10 cellular contexts compared by ENCODE assay signal in the genomic region with DNA sequence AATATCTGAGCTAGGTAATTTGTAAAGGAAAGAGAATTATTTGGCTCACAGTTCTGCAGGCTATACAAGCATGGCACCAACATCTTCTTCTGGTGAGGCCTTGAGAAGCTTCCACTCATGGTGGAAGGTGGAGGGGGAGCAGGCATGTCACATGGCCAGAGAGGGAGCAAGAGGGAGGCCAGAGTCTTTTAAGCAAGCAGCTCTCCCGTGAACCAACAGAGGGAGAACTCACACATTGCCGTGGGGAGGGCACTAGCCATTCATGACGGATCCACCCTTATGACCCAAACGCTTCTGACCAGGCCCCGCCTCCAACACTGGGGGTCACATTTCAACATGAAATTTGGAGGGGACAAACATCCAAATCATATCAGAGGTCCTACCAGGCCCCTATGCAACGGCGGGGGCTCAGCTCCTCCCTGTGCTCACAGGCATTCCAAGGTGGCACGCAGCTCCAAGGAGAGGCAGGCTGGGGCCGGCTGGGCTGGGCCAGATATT. TPM values are rescaled to one million over a fixed set of nuclear protein-coding genes. Genes with fewer than 3 reads are reported as not detected.
DNase-seq lines count a peak whose midpoint lies in the region; ATAC-seq and TF ChIP-seq lines count a peak whose summit lies in the region.
"Had no signal": no experiment of that assay in that cellular context is flagged by ENCODE, and none has a peak within 500 bp of the region (broad histone marks: within the 10 kb centered on the region; RNA-seq: fewer than 3 reads in every experiment).

No MANE protein-coding gene starts in this region.

- DNase-seq in GM23338 (ENCODE audit: low spot score) (peak; percentile 74), esophagus muscularis mucosa (ENCODE audit: extremely low spot score) (no peak), psoas muscle (no peak), occipital lobe (lab: John Stamatoyannopoulos, UW) (no peak), NCI-H748 (lab: John Stamatoyannopoulos, UW; ENCODE audit: unreplicated experiment) (no peak), NCI-H774 (lab: John Stamatoyannopoulos, UW) (no peak)
- DNase-seq in CD4-positive, alpha-beta T cell: no peak
- DNase-seq: activated naive CD4-positive, alpha-beta T cell treated with Interleukin-2 at 50 U/mL for 16 hours; stimulated activated CD4-positive, alpha-beta T cell treated with anti-CD3 and anti-CD28 coated beads, Interleukin-1b, Interleukin-23, amount 100 ng/mL, for 48 hours had no signal

- no peak overlapping the region for H3K27ac Mint-ChIP-seq in GM23338
- no peak overlapping the region for H3K27ac Mint-ChIP-seq in CD4-positive, alpha-beta T cell

- H3K4me2 ChIP-seq in GM23338 (no peak overlapping the region), OCI-LY3 (ENCODE audit: low read length) (no peak overlapping the region)

- H3K27ac ChIP-seq in GM23338 (ENCODE audit: low read depth) (no peak overlapping the region), OCI-LY3 (ENCODE audit: low read length) (no peak overlapping the region; the same call in 1 of the 2 replicates), esophagus muscularis mucosa (replicated peaks in 1 of 4) (peak overlapping the region in 1 of 4 donors; percentile 10), psoas muscle (no peak overlapping the region)
- no peak overlapping the region for H3K27ac ChIP-seq in CD4-positive, alpha-beta T cell (ENCODE audit: low read depth, low read length)

- H4K20me1 ChIP-seq in GM23338 (replicated peaks; ENCODE audit: insufficient read depth) (no peaks in the 10 kb centered on the region), OCI-LY3 (ENCODE audit: insufficient read depth, low read length) (no peaks in the 10 kb centered on the region)

- H3K27me3 Mint-ChIP-seq in GM23338 (ENCODE audit: insufficient read depth, low read depth, poor library complexity): peaks cover 52% of the 10 kb centered on the region
- peaks cover 61% of the 10 kb centered on the region for H3K27me3 Mint-ChIP-seq in CD4-positive, alpha-beta T cell

- intact Hi-C loops in esophagus muscularis mucosa (cut with DNase I): loop anchor here (2.0 to 5.0 kb wide), 2 partner anchors 40 to 92 kb away; no protein-coding TSS in a partner anchor
- intact Hi-C loops in psoas muscle (cut with DNase I): no loop called here
- intact Hi-C loops in CD4-positive, alpha-beta T cell (cut with DNase I, micrococcal nuclease): no loop called here

- CTCF ChIA-PET in CD4-positive, alpha-beta T cell (lab: Charles Lee): no interaction called here

- H3K36me3 Mint-ChIP-seq in GM23338 (ENCODE audit: low read depth): peaks cover 3% of the 10 kb centered on the region; the same call in 2 of the 3 replicates
- no peaks in the 10 kb centered on the region for H3K36me3 Mint-ChIP-seq in CD4-positive, alpha-beta T cell (ENCODE audit: low read depth)

- POLR2A ChIA-PET in CD4-positive, alpha-beta T cell (lab: Charles Lee): no interaction called here

- H3F3A ChIP-seq in GM23338 (replicated peaks; ENCODE audit: low read depth): no peaks in the 10 kb centered on the region

- no peaks in the 10 kb centered on the region for H3K9me2 ChIP-seq in GM23338 (ENCODE audit: insufficient read depth)

- H3K27me3 ChIP-seq in GM23338 (ENCODE audit: insufficient read depth) (peaks cover 38% of the 10 kb centered on the region), OCI-LY3 (ENCODE audit: low read depth, low read length) (no peaks in the 10 kb centered on the region), esophagus muscularis mucosa (peaks cover 0 to 13% (median 0%) of the 10 kb centered on the region in 4 donors), psoas muscle (ENCODE audit: insufficient read depth in 3 of 3, low read length in 2 of 3) (peaks cover 0 to 12% (median 4%) of the 10 kb centered on the region in 3 donors)
- peaks cover 46% of the 10 kb centered on the region for H3K27me3 ChIP-seq in CD4-positive, alpha-beta T cell (ENCODE audit: control insufficient read depth, insufficient read depth, low read length)

- peaks cover 22% of the 10 kb centered on the region for H3K4me1 Mint-ChIP-seq in GM23338
- H3K4me1 Mint-ChIP-seq in CD4-positive, alpha-beta T cell (ENCODE audit: low read depth): peaks cover 9% of the 10 kb centered on the region

- H2AFZ ChIP-seq in GM23338: peak overlapping the region; percentile 95
- peak overlapping the region; percentile 44; the same call in 1 of the 2 replicates for H2AFZ ChIP-seq in OCI-LY3 (ENCODE audit: low read depth, low read length)

- H3K9me3 Mint-ChIP-seq in GM23338: peaks cover 2% of the 10 kb centered on the region; the same call in 1 of the 3 replicates
- no peaks in the 10 kb centered on the region for H3K9me3 Mint-ChIP-seq in CD4-positive, alpha-beta T cell

- TF ChIP-seq CTCF in GM23338 (conservative IDR thresholded peaks at IDR 0.05; ENCODE audit: low read depth in 2 of 2): peak; percentile 40 to 57; a peak in 3 of 4 replicates
- TF ChIP-seq CTCF in OCI-LY3 (IDR thresholded peaks at IDR 0.05; ENCODE audit: low read depth, low read length): peak; percentile 35
- TF ChIP-seq CTCF in esophagus muscularis mucosa (IDR thresholded peaks at IDR 0.05): peak in 2 of 3 experiments; percentile 15 to 37
- peak; percentile 10 for TF ChIP-seq CTCF in psoas muscle (IDR thresholded peaks at IDR 0.05)
- no peak for TF ChIP-seq CTCF in CD4-positive, alpha-beta T cell (IDR thresholded peaks at IDR 0.05)

- no peak overlapping the region for H3K9ac ChIP-seq in OCI-LY3 (ENCODE audit: low read length)

- H3K4me3 ChIP-seq in GM23338: no peak overlapping the region
- H3K4me3 ChIP-seq in OCI-LY3 (ENCODE audit: low read length): no peak overlapping the region
- H3K4me3 ChIP-seq in esophagus muscularis mucosa: no peak overlapping the region
- no peak overlapping the region for H3K4me3 ChIP-seq in psoas muscle

- H3K4me1 ChIP-seq in GM23338 (ENCODE audit: insufficient read depth): peaks cover 9% of the 10 kb centered on the region; the same call in 1 of the 2 replicates
- peaks cover 14% of the 10 kb centered on the region for H3K4me1 ChIP-seq in OCI-LY3 (ENCODE audit: low read length)
- peaks cover 23 to 28% (median 28%) of the 10 kb centered on the region in 4 donors for H3K4me1 ChIP-seq in esophagus muscularis mucosa
- peaks cover 13% of the 10 kb centered on the region for H3K4me1 ChIP-seq in psoas muscle

- no peak overlapping the region for H3K4me3 Mint-ChIP-seq in GM23338
- no peak overlapping the region for H3K4me3 Mint-ChIP-seq in CD4-positive, alpha-beta T cell

- H3K36me3 ChIP-seq in GM23338 (ENCODE audit: insufficient read depth) (no peaks in the 10 kb centered on the region), OCI-LY3 (replicated peaks; ENCODE audit: low read depth, low read length) (peaks cover 17% of the 10 kb centered on the region), esophagus muscularis mucosa (no peaks in the 10 kb centered on the region), psoas muscle (ENCODE audit: insufficient read depth in 1 of 2, low read depth in 1 of 2) (no peaks in the 10 kb centered on the region)

- WGBS in esophagus muscularis mucosa: 81% methylated on average over 5 of the region's 9 CpGs
- 46 to 60% (median 49%) methylated on average over 9 of the region's 9 CpGs for WGBS in psoas muscle, 3 donors

- H3K79me2 ChIP-seq in GM23338 (replicated peaks; ENCODE audit: insufficient read depth) (no peaks in the 10 kb centered on the region), OCI-LY3 (ENCODE audit: low read length) (peaks cover 20% of the 10 kb centered on the region)

- ATAC-seq in GM23338 (peak; percentile 20), psoas muscle (no peak)
- no peak for ATAC-seq in CD4-positive, alpha-beta T cell (ENCODE audit: poor library complexity)

- TF ChIP-seq EP300 in esophagus muscularis mucosa (IDR thresholded peaks at IDR 0.05): no peak

- H3K9me3 ChIP-seq in OCI-LY3 (ENCODE audit: insufficient read depth, low read length) (no peaks in the 10 kb centered on the region), esophagus muscularis mucosa (no peaks in the 10 kb centered on the region), psoas muscle (no peaks in the 10 kb centered on the region)
- H3K9me3 ChIP-seq in CD4-positive, alpha-beta T cell (ENCODE audit: control insufficient read depth, low read length): no peaks in the 10 kb centered on the region

- no peak for TF ChIP-seq POLR2A in esophagus muscularis mucosa (IDR thresholded peaks at IDR 0.05; ENCODE audit: low read depth)

TF ChIP-seq in GM23338, 12 proteins besides CTCF, POLR2A, EP300 and RAD21 (continues in another document):
- TF ChIP-seq ZNF114 (CRISPR knock-in tag; IDR thresholded peaks at IDR 0.05) (no peak), STAT1 (IDR thresholded peaks at IDR 0.05; ENCODE audit: unreplicated experiment) (no peak), JUNB (IDR thresholded peaks at IDR 0.05; ENCODE audit: unreplicated experiment) (no peak)

RNA-seq across cellular contexts. Expression of a gene that starts 4.6 kb away (rescaled TPM):
- total RNA-seq in GM23338 (2014; rRNA removed; shearing (Covaris generic)): 2.5 and 2.6 TPM in 2 replicates
- polyA plus RNA-seq in GM23338 (2016; fragmentation: Nextera tagmentation; extraction: Ambion mirVana) (0.31 and 1.4 TPM in 2 replicates), psoas muscle (10 to 100 TPM in 1 of 3 donors, 1 to 10 TPM in 2; 8.5 to 13.2 (median 10.0) TPM)
- total RNA-seq in esophagus muscularis mucosa (100 to 1,000 TPM in 1 of 4 donors, 10 to 100 TPM in 3; 23.3 to 645 (median 96.5) TPM), psoas muscle (100 to 1,000 TPM in 1 of 4 donors, 10 to 100 TPM in 3; 16.5 to 122 (median 61.0) TPM), occipital lobe (19.8 TPM)
- not detected for total RNA-seq in CD4-positive, alpha-beta T cell
